ENCODE assay signal across 8 cellular contexts in genomic region chr19:18464646-18465045, GRCh38. TPM values are rescaled to one million over a fixed set of nuclear protein-coding genes. Genes with fewer than 3 reads are reported as not detected.
A peak's percentile ranks its signal among the peaks of the same experiment; 100 is the strongest.
DNase-seq lines count a peak whose midpoint lies in the region; ATAC-seq and TF ChIP-seq lines count a peak whose summit lies in the region.

No MANE protein-coding gene starts in this region.

- DNase-seq in GM03348 (ENCODE audit: low spot score) (peak; percentile 84), Panc1 (ENCODE audit: low read depth, low spot score) (no peak), foreskin fibroblast (peak; percentile 66 to 85), activated gamma-delta T cell (lab: John Stamatoyannopoulos, UW) (no peak), iPS-NIHi11 (ENCODE audit: low spot score) (no peak), glutamatergic neuron (no peak)
- no peak for DNase-seq in natural killer cell treated with Interleukin-12 subunit alpha and Interleukin-12 subunit beta and Interleukin-15 and Interleukin-18, amount 100 ng/mL, for 72 hours (ENCODE audit: low spot score)

- peaks cover 15 to 35% of the 10 kb centered on the region in 2 donors for H3K4me1 Mint-ChIP-seq in natural killer cell treated with Interleukin-12 subunit alpha and Interleukin-12 subunit beta and Interleukin-15 and Interleukin-18, amount 100 ng/mL, for 72 hours (ENCODE audit: low read depth in 2 of 2)
- peaks cover 5% of the 10 kb centered on the region for H3K4me1 Mint-ChIP-seq in glutamatergic neuron (ENCODE audit: low read depth, unreplicated experiment)

- no peaks in the 10 kb centered on the region for H3K36me3 Mint-ChIP-seq in natural killer cell treated with Interleukin-12 subunit alpha and Interleukin-12 subunit beta and Interleukin-15 and Interleukin-18, amount 100 ng/mL, for 72 hours
- no peaks in the 10 kb centered on the region for H3K36me3 Mint-ChIP-seq in glutamatergic neuron (ENCODE audit: unreplicated experiment)

- no peaks in the 10 kb centered on the region for H3K9me3 ChIP-seq in Panc1 (ENCODE audit: control insufficient read depth, insufficient read depth, low read depth, low read length)

- intact Hi-C loops in Panc1 (cut with micrococcal nuclease; ENCODE audit: unreplicated experiment), result no loop called here

- no peaks in the 10 kb centered on the region for H3K27me3 ChIP-seq in Panc1 (ENCODE audit: control insufficient read depth, insufficient read depth, low read length)
- H3K27me3 ChIP-seq in rectal smooth muscle tissue (ENCODE audit: control insufficient read depth, insufficient read depth, low read length), result no peaks in the 10 kb centered on the region

- in situ Hi-C loops in Panc1 (cut with HindIII; ENCODE audit: low pct_unique_long_range_greater_than_20kb, low sequenced_read_pairs), result no loop called here

- peaks cover 26% of the 10 kb centered on the region for H3K4me1 ChIP-seq in Panc1 (ENCODE audit: control insufficient read depth, insufficient read depth, low read length)
- peaks cover 37% of the 10 kb centered on the region for H3K4me1 ChIP-seq in rectal smooth muscle tissue (ENCODE audit: control insufficient read depth, insufficient read depth, low read length)

- H3K27ac ChIP-seq in Panc1 (ENCODE audit: low read length) (no peak overlapping the region), rectal smooth muscle tissue (ENCODE audit: low read depth, low read length) (peak overlapping the region; percentile 92)

- H3K27me3 Mint-ChIP-seq in natural killer cell treated with Interleukin-12 subunit alpha and Interleukin-12 subunit beta and Interleukin-15 and Interleukin-18, amount 100 ng/mL, for 72 hours, result no peaks in the 10 kb centered on the region
- H3K27me3 Mint-ChIP-seq in glutamatergic neuron (ENCODE audit: unreplicated experiment), result peaks cover 11% of the 10 kb centered on the region

- CTCF ChIA-PET in Panc1 (lab: Charles Lee), result no interaction called here

- ATAC-seq in Panc1, result peak; percentile 43
- no peak for ATAC-seq in natural killer cell treated with Interleukin-12 subunit alpha and Interleukin-12 subunit beta and Interleukin-15 and Interleukin-18, amount 100 ng/mL, for 72 hours

- no peak overlapping the region for H3K4me3 ChIP-seq in Panc1 (ENCODE audit: low read depth in 2 of 2, low read length in 2 of 2)
- no peak overlapping the region for H3K4me3 ChIP-seq in foreskin fibroblast (ENCODE audit: low read depth in 1 of 2, low read length in 2 of 2)
- peak overlapping the region; percentile 29 for H3K4me3 ChIP-seq in rectal smooth muscle tissue (ENCODE audit: low read length)

- no peak overlapping the region for H3K4me3 Mint-ChIP-seq in natural killer cell treated with Interleukin-12 subunit alpha and Interleukin-12 subunit beta and Interleukin-15 and Interleukin-18, amount 100 ng/mL, for 72 hours
- no peak overlapping the region for H3K4me3 Mint-ChIP-seq in glutamatergic neuron (ENCODE audit: unreplicated experiment)

- POLR2A ChIA-PET in Panc1 (lab: Charles Lee), result no interaction called here

- no TSS peak for BruUV-seq in Panc1 (replicated peaks; lab: Mats Ljungman, UMichigan)

- H3K36me3 ChIP-seq in Panc1 (ENCODE audit: control insufficient read depth, insufficient read depth, low read length), result no peaks in the 10 kb centered on the region; the same call in 1 of the 2 replicates
- H3K36me3 ChIP-seq in rectal smooth muscle tissue (ENCODE audit: control insufficient read depth, insufficient read depth, low read length), result peaks cover 7% of the 10 kb centered on the region

- H3K27ac Mint-ChIP-seq in natural killer cell treated with Interleukin-12 subunit alpha and Interleukin-12 subunit beta and Interleukin-15 and Interleukin-18, amount 100 ng/mL, for 72 hours, result no peak overlapping the region
- H3K27ac Mint-ChIP-seq in glutamatergic neuron (ENCODE audit: unreplicated experiment), result no peak overlapping the region

- no peaks in the 10 kb centered on the region for H3K9me3 Mint-ChIP-seq in natural killer cell treated with Interleukin-12 subunit alpha and Interleukin-12 subunit beta and Interleukin-15 and Interleukin-18, amount 100 ng/mL, for 72 hours
- peaks cover 6% of the 10 kb centered on the region for H3K9me3 Mint-ChIP-seq in glutamatergic neuron (ENCODE audit: unreplicated experiment)

- peak overlapping the region; percentile 64 for H3K9ac ChIP-seq in rectal smooth muscle tissue (ENCODE audit: low read length)

- TF ChIP-seq CTCF in Panc1 (IDR thresholded peaks at IDR 0.05) (no peak), foreskin fibroblast (IDR thresholded peaks at IDR 0.05; ENCODE audit: low read depth, low read length) (no peak), glutamatergic neuron (IDR thresholded peaks at IDR 0.05; ENCODE audit: partially characterized antibody, unreplicated experiment) (no peak)

RNA-seq across cellular contexts. Expression of gene ISYNA1, which starts 26.7 kb away (rescaled TPM):
- total RNA-seq in Panc1 (2021; ENCODE audit: unreplicated experiment) (351 TPM), glutamatergic neuron (ENCODE audit: unreplicated experiment) (111 TPM)
- 540 TPM for polyA plus RNA-seq in Panc1 (2012; ENCODE audit: insufficient read length)
- 10 to 100 TPM; 19.0 to 25.6 TPM for total RNA-seq in natural killer cell treated with Interleukin-12 subunit alpha and Interleukin-12 subunit beta and Interleukin-15 and Interleukin-18, amount 100 ng/mL, for 72 hours

RNA-seq across cellular contexts. Expression of gene SSBP4, which starts 45.4 kb away (rescaled TPM):
- total RNA-seq in Panc1 (2021; ENCODE audit: unreplicated experiment), result 128 TPM
- 185 TPM for polyA plus RNA-seq in Panc1 (2012; ENCODE audit: insufficient read length)
- 100 to 1,000 TPM; 112 to 271 TPM for total RNA-seq in natural killer cell treated with Interleukin-12 subunit alpha and Interleukin-12 subunit beta and Interleukin-15 and Interleukin-18, amount 100 ng/mL, for 72 hours
- 177 TPM for total RNA-seq in glutamatergic neuron (ENCODE audit: unreplicated experiment)

RNA-seq across cellular contexts. Expression of gene ELL, which starts 57.2 kb away (rescaled TPM):
- total RNA-seq in Panc1 (2021; ENCODE audit: unreplicated experiment), result 18.6 TPM
- 15.9 TPM for polyA plus RNA-seq in Panc1 (2012; ENCODE audit: insufficient read length)
- 10 to 100 TPM; 52.3 to 75.2 TPM for total RNA-seq in natural killer cell treated with Interleukin-12 subunit alpha and Interleukin-12 subunit beta and Interleukin-15 and Interleukin-18, amount 100 ng/mL, for 72 hours
- 11.6 TPM for total RNA-seq in glutamatergic neuron (ENCODE audit: unreplicated experiment)

Comparison
In these comparisons a context has a peak if more than half of its experiments do, and no peak if none do; other contexts are left out.
1. DNase-seq: peak in GM03348 (single experiment) and foreskin fibroblast (2 of 2); none in Panc1 (single experiment), natural killer cell treated with Interleukin-12 subunit alpha and Interleukin-12 subunit beta and Interleukin-15 and Interleukin-18, amount 100 ng/mL, for 72 hours (single experiment), activated gamma-delta T cell (single experiment), iPS-NIHi11 (single experiment) and glutamatergic neuron (single experiment).